Comparison of ENCODE assay signal across 25 cellular contexts in the genomic region with DNA sequence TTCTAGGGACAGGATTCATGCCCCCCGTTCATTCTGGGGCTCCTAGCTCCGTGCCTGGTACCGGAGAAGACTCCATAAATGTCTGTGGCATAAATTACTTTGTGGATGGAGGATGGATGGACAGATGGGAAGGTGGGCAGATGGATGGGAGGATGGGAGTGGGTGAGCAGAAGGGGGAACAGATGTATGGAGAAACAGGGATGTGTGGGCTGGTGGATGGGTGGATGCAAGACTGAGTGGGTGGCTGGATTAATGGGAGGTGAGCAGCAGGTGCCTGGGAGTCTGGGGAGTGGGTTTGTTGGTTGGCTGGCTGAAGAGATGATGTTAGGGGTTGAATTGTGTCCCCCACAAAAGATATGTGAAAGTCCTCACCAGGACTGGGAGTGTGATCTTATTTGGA. TPM values are rescaled to one million over a fixed set of nuclear protein-coding genes. Genes with fewer than 3 reads are reported as not detected.
"Had no signal": no experiment of that assay in that cellular context is flagged by ENCODE, and none has a peak within 500 bp of the region (broad histone marks: within the 10 kb centered on the region; RNA-seq: fewer than 3 reads in every experiment).

No MANE protein-coding gene starts in this region.

- H3K4me3 ChIP-seq: adrenal gland, ascending aorta, lower lobe of right lung, prostate gland, tibial nerve had no signal

- ATAC-seq: activated T-cell treated with anti-CD3 and anti-CD28 coated beads, Interleukin-2, amount 50 U/mL, for 72 hours; foreskin keratinocyte; lower lobe of right lung; stimulated activated naive CD8-positive, alpha-beta T cell treated with anti-CD3 and anti-CD28 coated beads, Interleukin-15, Interleukin-2, amounts not matched to agents 100 U/mL and 50 U/mL, for 24 hours had no signal

- H3K27me3 ChIP-seq: adrenal gland, ascending aorta, brain microvascular endothelial cell, tibial nerve had no signal

- H3K9me3 ChIP-seq: adrenal gland, ascending aorta, lower lobe of right lung, prostate gland, tibial nerve had no signal

- DNase-seq: activated CD4-positive, alpha-beta memory T cell treated with anti-CD3 and anti-CD28 coated beads for 36 hours; activated CD4-positive, alpha-beta T cell treated with anti-CD3 and anti-CD28 coated beads for 4 hours; activated CD4-positive, CD25-positive, alpha-beta regulatory T cell; activated effector memory CD4-positive, alpha-beta T cell treated with anti-CD3 and anti-CD28 coated beads, Interleukin-2, amount 50 U/mL, for 16 hours; activated naive CD4-positive, alpha-beta T cell treated with anti-CD3 and anti-CD28 coated beads, Interleukin-2, amount 10 ng/mL, durations not matched to agents 7 days and 5 days; activated T-cell treated with anti-CD3 and anti-CD28 coated beads, Interleukin-2, amount 50 U/mL, for 72 hours; adrenal gland; brain microvascular endothelial cell; caudate nucleus; effector CD4-positive, alpha-beta T cell; foreskin keratinocyte; lower lobe of right lung; mesendoderm; naive B cell; stimulated activated CD4-positive, alpha-beta T cell treated with anti-CD3 and anti-CD28 coated beads, Interleukin-4, amount 100 ng/mL, for 1 hour; stimulated activated naive CD8-positive, alpha-beta T cell treated with anti-CD3 and anti-CD28 coated beads, Interleukin-15, Interleukin-2, amounts not matched to agents 100 U/mL and 50 U/mL, for 24 hours; T1000 had no signal

- H3K4me3 Mint-ChIP-seq: activated CD4-positive, alpha-beta memory T cell treated with anti-CD3 and anti-CD28 coated beads for 36 hours; activated naive CD4-positive, alpha-beta T cell treated with anti-CD3 and anti-CD28 coated beads, Interleukin-2, amount 10 ng/mL, durations not matched to agents 7 days and 5 days; activated T-cell treated with anti-CD3 and anti-CD28 coated beads, Interleukin-2, amount 50 U/mL, for 72 hours; dendritic cell treated with granulocyte-macrophage colony-stimulating factor and Interleukin-4, amounts not matched to agents 40 ng/mL and 50 ng/mL, for 4 days; neural crest cell had no signal

- H3K27ac Mint-ChIP-seq: activated CD4-positive, alpha-beta memory T cell treated with anti-CD3 and anti-CD28 coated beads for 36 hours; activated naive CD4-positive, alpha-beta T cell treated with anti-CD3 and anti-CD28 coated beads, Interleukin-2, amount 10 ng/mL, durations not matched to agents 7 days and 5 days; activated T-cell treated with anti-CD3 and anti-CD28 coated beads, Interleukin-2, amount 50 U/mL, for 72 hours; dendritic cell treated with granulocyte-macrophage colony-stimulating factor and Interleukin-4, amounts not matched to agents 40 ng/mL and 50 ng/mL, for 4 days; naive B cell had no signal

- H3K27ac ChIP-seq: adrenal gland, ascending aorta, brain microvascular endothelial cell, foreskin keratinocyte, lower lobe of right lung, prostate gland had no signal

- H3K9me3 Mint-ChIP-seq: activated CD4-positive, alpha-beta memory T cell treated with anti-CD3 and anti-CD28 coated beads for 36 hours; activated naive CD4-positive, alpha-beta T cell treated with anti-CD3 and anti-CD28 coated beads, Interleukin-2, amount 10 ng/mL, durations not matched to agents 7 days and 5 days; activated T-cell treated with anti-CD3 and anti-CD28 coated beads, Interleukin-2, amount 50 U/mL, for 72 hours; dendritic cell treated with granulocyte-macrophage colony-stimulating factor and Interleukin-4, amounts not matched to agents 40 ng/mL and 50 ng/mL, for 4 days; neural crest cell had no signal

- H3K27me3 Mint-ChIP-seq: activated CD4-positive, alpha-beta memory T cell treated with anti-CD3 and anti-CD28 coated beads for 36 hours; activated naive CD4-positive, alpha-beta T cell treated with anti-CD3 and anti-CD28 coated beads, Interleukin-2, amount 10 ng/mL, durations not matched to agents 7 days and 5 days had no signal

- H3K36me3 ChIP-seq: adrenal gland, ascending aorta, brain microvascular endothelial cell, lower lobe of right lung, prostate gland had no signal

- H3K36me3 Mint-ChIP-seq: activated CD4-positive, alpha-beta memory T cell treated with anti-CD3 and anti-CD28 coated beads for 36 hours; naive B cell had no signal

- H3K4me1 ChIP-seq: adrenal gland, ascending aorta, foreskin keratinocyte, prostate gland had no signal

RNA-seq across cellular contexts. Expression of a gene that starts 43.5 kb away (rescaled TPM):
- total RNA-seq: foreskin keratinocyte had no signal

RNA-seq across cellular contexts. Expression of a gene that starts 58.5 kb away (rescaled TPM):
- total RNA-seq: activated CD4-positive, alpha-beta memory T cell treated with anti-CD3 and anti-CD28 coated beads for 36 hours; activated T-cell treated with anti-CD3 and anti-CD28 coated beads, Interleukin-2, amount 50 U/mL, for 72 hours; ascending aorta; foreskin keratinocyte; glomerular endothelial cell; kidney; lower lobe of right lung; osteocyte; prostate gland had no signal
- polyA plus RNA-seq: foreskin keratinocyte had no signal
